ENCODE assay signal across 8 cellular contexts in the genomic region with DNA sequence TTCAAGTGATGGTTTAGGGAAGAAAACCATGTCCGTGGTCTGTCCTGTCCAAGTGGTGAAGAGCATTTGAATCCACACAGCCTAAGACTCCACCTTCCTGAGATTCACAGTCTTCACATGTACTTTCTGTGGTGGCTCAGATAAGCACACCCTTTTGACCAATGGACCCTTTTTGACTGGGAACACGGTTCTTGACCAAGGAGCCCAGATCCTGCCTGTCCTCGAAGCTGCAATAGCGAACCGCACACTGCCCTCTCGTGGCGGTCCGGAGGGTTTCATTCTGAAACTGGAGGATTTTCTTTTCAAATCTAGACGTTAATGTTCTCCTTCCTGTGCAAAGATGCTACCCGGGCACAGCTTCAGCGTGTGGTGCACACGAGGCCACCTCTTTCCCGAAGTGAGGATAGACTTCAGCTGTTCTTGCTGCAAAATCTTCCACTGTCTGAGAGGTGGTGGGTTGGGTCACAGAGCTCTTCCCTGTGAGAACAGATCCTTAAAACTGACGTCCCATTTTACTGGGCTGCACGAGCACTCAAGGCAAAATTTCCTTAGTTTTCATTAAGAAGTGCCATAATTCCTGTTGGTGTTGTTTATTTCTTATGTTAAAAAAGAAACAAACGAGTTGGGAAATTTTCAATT.
A peak's percentile ranks its signal among the peaks of the same experiment; 100 is the strongest.
DNase-seq lines count a peak whose midpoint lies in the region; ATAC-seq and TF ChIP-seq lines count a peak whose summit lies in the region.

No MANE protein-coding gene starts in this region.

- no peak overlapping the region for H3K9ac ChIP-seq in OCI-LY1 (ENCODE audit: low read length)

- no peaks in the 10 kb centered on the region for H3K4me1 ChIP-seq in OCI-LY1 (ENCODE audit: insufficient read depth, low read length, severe bottlenecking)
- H3K4me1 ChIP-seq in mucosa of descending colon (ENCODE audit: low read depth), result peaks cover 16% of the 10 kb centered on the region

- ATAC-seq in HG03432 (IDR thresholded peaks at IDR 0.05; ENCODE audit: unreplicated experiment) (peak; percentile 53), mucosa of descending colon (peak; percentile 67), GM18858 (IDR thresholded peaks at IDR 0.05; ENCODE audit: unreplicated experiment) (no peak)

- no peaks in the 10 kb centered on the region for H3K36me3 ChIP-seq in OCI-LY1 (ENCODE audit: insufficient read depth, low read length)
- H3K36me3 ChIP-seq in mucosa of descending colon (ENCODE audit: low read depth), result no peaks in the 10 kb centered on the region

- H3K27me3 Mint-ChIP-seq in endothelial cell (ENCODE audit: unreplicated experiment), result peaks cover 15% of the 10 kb centered on the region

- H3K9me2 ChIP-seq in OCI-LY1 (ENCODE audit: low read depth, low read length), result no peaks in the 10 kb centered on the region

- peak overlapping the region; percentile 63 for H3K4me3 Mint-ChIP-seq in endothelial cell (ENCODE audit: unreplicated experiment)

- H2AFZ ChIP-seq in OCI-LY1 (ENCODE audit: low read length), result no peak overlapping the region

- no peaks in the 10 kb centered on the region for H3F3A ChIP-seq in OCI-LY1 (ENCODE audit: insufficient read depth, low read length)

- no peaks in the 10 kb centered on the region for H4K20me1 ChIP-seq in OCI-LY1 (ENCODE audit: insufficient read depth, low read length)

- no peaks in the 10 kb centered on the region for H3K27me3 ChIP-seq in OCI-LY1 (ENCODE audit: insufficient read depth, low read length)

- H3K27ac ChIP-seq in OCI-LY1 (ENCODE audit: low read depth, low read length, poor library complexity, severe bottlenecking), result no peak overlapping the region

- H3K27ac Mint-ChIP-seq in endothelial cell (ENCODE audit: unreplicated experiment), result peak overlapping the region; percentile 50

- TF ChIP-seq CTCF in OCI-LY1 (IDR thresholded peaks at IDR 0.05; ENCODE audit: low read length), result peak; percentile 92
- TF ChIP-seq CTCF in endothelial cell (IDR thresholded peaks at IDR 0.05; ENCODE audit: unreplicated experiment), result peak; percentile 85
- peak; percentile 69 for TF ChIP-seq CTCF in mucosa of descending colon (IDR thresholded peaks at IDR 0.05)

- peak; percentile 70 for DNase-seq in DMS53 (lab: John Stamatoyannopoulos, UW)
- DNase-seq in activated CD8-positive, alpha-beta memory T cell treated with anti-CD3 and anti-CD28 coated beads, Interleukin-2, amount 50 U/mL, for 4 hours, result peak; percentile 71
- DNase-seq in endothelial cell (ENCODE audit: low spot score), result peak; percentile 74
- DNase-seq in mucosa of descending colon, result peak in 2 of 3 donors; percentile 81 to 83
- DNase-seq in stimulated activated CD8-positive, alpha-beta memory T cell treated with anti-CD3 and anti-CD28 coated beads, Interleukin-4, amount 100 ng/mL, for 48 hours, result peak; percentile 84

- H3K4me3 ChIP-seq in OCI-LY1 (ENCODE audit: low read depth, low read length, poor library complexity, severe bottlenecking) (no peak overlapping the region), mucosa of descending colon (no peak overlapping the region)

- no peaks in the 10 kb centered on the region for H3K79me2 ChIP-seq in OCI-LY1 (ENCODE audit: insufficient read depth, low read length)

- no peaks in the 10 kb centered on the region for H3K9me3 ChIP-seq in OCI-LY1 (ENCODE audit: low read length)
- H3K9me3 ChIP-seq in mucosa of descending colon, result no peaks in the 10 kb centered on the region

- peaks cover 63% of the 10 kb centered on the region for H3K4me1 Mint-ChIP-seq in endothelial cell (ENCODE audit: unreplicated experiment)

- H3K9me3 Mint-ChIP-seq in endothelial cell (ENCODE audit: unreplicated experiment), result no peaks in the 10 kb centered on the region

- H3K4me2 ChIP-seq in OCI-LY1 (ENCODE audit: low read length), result no peak overlapping the region

- peaks cover 40% of the 10 kb centered on the region for H3K36me3 Mint-ChIP-seq in endothelial cell (ENCODE audit: low read depth, unreplicated experiment)

- intact Hi-C loops in mucosa of descending colon (cut with DNase I, micrococcal nuclease), result loop anchor here in 1 of 2 donors (10.0 kb wide), 1 partner anchor 117 kb away; no protein-coding TSS in a partner anchor
